ENCODE assay signal across 23 cellular contexts in the genomic region with DNA sequence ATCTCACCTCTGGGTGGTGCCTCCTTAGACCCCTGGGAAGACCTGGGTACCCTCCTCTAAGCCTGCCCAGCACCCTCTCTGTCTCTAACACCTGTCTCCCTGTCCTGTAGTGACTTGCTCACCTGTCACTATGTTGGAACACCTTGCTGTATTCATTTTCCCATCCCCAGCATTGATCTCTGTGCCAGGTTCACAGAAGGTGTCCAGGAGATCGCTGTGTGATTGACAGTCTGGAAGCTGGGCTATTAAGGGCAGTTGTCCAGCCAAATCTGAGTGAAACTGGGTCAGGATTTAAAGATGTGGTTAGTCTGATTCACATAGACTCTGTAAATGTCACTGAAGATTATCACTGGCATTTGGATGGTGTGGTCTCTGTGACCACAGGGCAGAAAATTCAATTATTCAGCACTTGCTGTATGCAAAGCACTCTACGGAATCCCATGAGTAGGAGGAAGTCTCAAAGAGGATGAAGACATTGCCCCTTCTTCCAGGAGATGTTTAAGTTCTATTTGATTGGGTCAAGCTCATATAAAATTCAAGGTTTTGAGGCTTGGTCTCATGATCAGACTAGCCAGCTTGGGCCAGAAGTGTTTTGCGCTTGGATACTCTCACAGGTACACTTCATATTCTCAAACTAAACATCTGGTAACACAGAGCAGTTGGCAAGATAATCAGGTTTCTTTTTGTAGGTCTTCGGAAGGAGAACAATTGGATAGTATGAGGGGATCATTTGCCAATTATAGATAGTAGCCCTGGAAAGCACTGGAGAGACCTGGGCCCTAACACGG. TPM values are rescaled to one million over a fixed set of nuclear protein-coding genes. Genes with fewer than 3 reads are reported as not detected.
DNase-seq lines count a peak whose midpoint lies in the region; ATAC-seq and TF ChIP-seq lines count a peak whose summit lies in the region.
"Had no signal": no experiment of that assay in that cellular context is flagged by ENCODE, and none has a peak within 500 bp of the region (broad histone marks: within the 10 kb centered on the region; RNA-seq: fewer than 3 reads in every experiment).

No MANE protein-coding gene starts in this region.

- H3K27ac Mint-ChIP-seq in activated T-cell treated with anti-CD3 and anti-CD28 coated beads, Interleukin-2, amount 50 U/mL, for 24 hours = peak overlapping the region; percentile 5
- H3K27ac Mint-ChIP-seq in central memory CD8-positive, alpha-beta T cell (ENCODE audit: low read depth) = peak overlapping the region; percentile 22
- peak overlapping the region; percentile 92 for H3K27ac Mint-ChIP-seq in stimulated activated memory B cell treated with anti-CD40 and anti-IgM and Interleukin-4, amounts not matched to agents 10 μg/mL and 1 μg/mL and 100 μg/mL, for 72 hours

- H3K4me3 ChIP-seq in OCI-LY7 (ENCODE audit: low read depth, low read length, poor library complexity, severe bottlenecking) (no peak overlapping the region), osteoblast (ENCODE audit: insufficient read depth, low read length) (no peak overlapping the region)
- H3K4me3 ChIP-seq: cardiac muscle cell, GM23248, thoracic aorta had no signal

- POLR2A ChIA-PET in OCI-LY7 (lab: Charles Lee) = interaction anchor here (1.0 to 6.0 kb wide), 5 partner anchors 8 to 95 kb away, joined by 4 to 68 read pairs (median 39); partner anchors contain the start of gene TAGAP

- H3K36me3 ChIP-seq in OCI-LY7 (ENCODE audit: insufficient read depth, low read length) = no peaks in the 10 kb centered on the region
- H3K36me3 ChIP-seq in osteoblast (ENCODE audit: insufficient read depth, low read length) = no peaks in the 10 kb centered on the region
- H3K36me3 ChIP-seq: cardiac muscle cell, thoracic aorta had no signal

- H3K9me3 ChIP-seq in OCI-LY7 (ENCODE audit: low read length) (no peaks in the 10 kb centered on the region), osteoblast (ENCODE audit: low read depth, low read length) (no peaks in the 10 kb centered on the region)
- H3K9me3 ChIP-seq: thoracic aorta had no signal

- H3K79me2 ChIP-seq in OCI-LY7 (ENCODE audit: insufficient read depth, low read depth, low read length) = no peaks in the 10 kb centered on the region
- H3K79me2 ChIP-seq in osteoblast (ENCODE audit: insufficient read depth, low read length) = no peaks in the 10 kb centered on the region

- peaks cover 93% of the 10 kb centered on the region for H3K4me1 Mint-ChIP-seq in activated T-cell treated with anti-CD3 and anti-CD28 coated beads, Interleukin-2, amount 50 U/mL, for 24 hours (ENCODE audit: low read depth)
- H3K4me1 Mint-ChIP-seq in central memory CD8-positive, alpha-beta T cell = peaks cover 74% of the 10 kb centered on the region
- peaks cover 90% of the 10 kb centered on the region for H3K4me1 Mint-ChIP-seq in stimulated activated memory B cell treated with anti-CD40 and anti-IgM and Interleukin-4, amounts not matched to agents 10 μg/mL and 1 μg/mL and 100 μg/mL, for 72 hours

- no TSS peak for BruUV-seq in OCI-LY7 (replicated peaks; lab: Mats Ljungman, UMichigan)

- TF ChIP-seq CTCF in OCI-LY7 (conservative IDR thresholded peaks at IDR 0.05; ENCODE audit: low read length) = no peak
- TF ChIP-seq CTCF in osteoblast (IDR thresholded peaks at IDR 0.05; ENCODE audit: extremely low read depth, low read depth, low read length) = no peak

- H3K4me2 ChIP-seq in OCI-LY7 (ENCODE audit: low read length) (peak overlapping the region; percentile 8), osteoblast (ENCODE audit: insufficient read depth, low read length) (no peak overlapping the region)

- peaks cover 9% of the 10 kb centered on the region for H3K27me3 ChIP-seq in osteoblast (ENCODE audit: insufficient read depth, low read length)
- H3K27me3 ChIP-seq: cardiac muscle cell had no signal

- CTCF ChIA-PET in OCI-LY7 (lab: Charles Lee; ENCODE audit: unreplicated experiment) = no interaction called here

- no peak for DNase-seq in activated T-cell treated with anti-CD3 and anti-CD28 coated beads, Interleukin-2, amount 50 U/mL, for 24 hours
- DNase-seq in activated T-cell treated with anti-CD3 and anti-CD28 coated beads for 4 hours = no peak
- no peak for DNase-seq in OCI-LY7 (ENCODE audit: low spot score)
- peak in 1 of 2 donors; percentile 2 for DNase-seq in central memory CD8-positive, alpha-beta T cell (ENCODE audit: low spot score in 2 of 2)
- no peak for DNase-seq in activated CD4-positive, CD25-positive, alpha-beta regulatory T cell treated with anti-CD3 and anti-CD28 coated beads, Interleukin-2, amount 50 U/mL, for 72 hours
- DNase-seq in osteoblast (ENCODE audit: insufficient read length, low spot score, missing footprints) = no peak
- no peak for DNase-seq in NCI-H187 (lab: John Stamatoyannopoulos, UW)
- DNase-seq: activated CD4-positive, alpha-beta T cell treated with anti-CD3 and anti-CD28 coated beads, Interleukin-2, amount 50 U/mL, for 4 hours; amniotic stem cell; CD4-positive, alpha-beta memory T cell; erythroblast; foreskin keratinocyte; GM23248; hippocampal formation; NCI-H1417; NCI-H526 treated with DMSO at 0.1 percent for 48 hours; occipital lobe; right cardiac atrium; stimulated activated CD4-positive, alpha-beta T cell treated with anti-CD3 and anti-CD28 coated beads, Interleukin-15, amount 100 ng/mL, for 24 hours had no signal

- ATAC-seq in central memory CD8-positive, alpha-beta T cell (replicated peaks; ENCODE audit: extremely low read depth, poor library complexity, severe bottlenecking) = no peak
- ATAC-seq in stimulated activated memory B cell treated with anti-CD40 and anti-IgM and Interleukin-4, amounts not matched to agents 10 μg/mL and 1 μg/mL and 100 μg/mL, for 72 hours = no peak
- ATAC-seq: foreskin keratinocyte, right cardiac atrium had no signal

- H3K9me3 Mint-ChIP-seq in activated T-cell treated with anti-CD3 and anti-CD28 coated beads, Interleukin-2, amount 50 U/mL, for 24 hours = no peaks in the 10 kb centered on the region
- no peaks in the 10 kb centered on the region for H3K9me3 Mint-ChIP-seq in central memory CD8-positive, alpha-beta T cell
- H3K9me3 Mint-ChIP-seq in stimulated activated memory B cell treated with anti-CD40 and anti-IgM and Interleukin-4, amounts not matched to agents 10 μg/mL and 1 μg/mL and 100 μg/mL, for 72 hours = no peaks in the 10 kb centered on the region
- H3K9me3 Mint-ChIP-seq: CD4-positive, alpha-beta memory T cell had no signal

- no peaks in the 10 kb centered on the region for H3K27me3 Mint-ChIP-seq in activated T-cell treated with anti-CD3 and anti-CD28 coated beads, Interleukin-2, amount 50 U/mL, for 24 hours
- no peaks in the 10 kb centered on the region for H3K27me3 Mint-ChIP-seq in central memory CD8-positive, alpha-beta T cell
- H3K27me3 Mint-ChIP-seq in stimulated activated memory B cell treated with anti-CD40 and anti-IgM and Interleukin-4, amounts not matched to agents 10 μg/mL and 1 μg/mL and 100 μg/mL, for 72 hours = no peaks in the 10 kb centered on the region
- H3K27me3 Mint-ChIP-seq: CD4-positive, alpha-beta memory T cell had no signal

- H3K27ac ChIP-seq in OCI-LY7 (ENCODE audit: low read depth, low read length, poor library complexity, severe bottlenecking) (no peak overlapping the region), osteoblast (ENCODE audit: low read depth, low read length) (no peak overlapping the region)
- H3K27ac ChIP-seq: cardiac muscle cell, foreskin keratinocyte, GM23248, thoracic aorta had no signal

- H2AFZ ChIP-seq in OCI-LY7 (ENCODE audit: low read length) (no peak overlapping the region), osteoblast (ENCODE audit: low read length) (no peak overlapping the region)
- H2AFZ ChIP-seq: GM23248 had no signal

- intact Hi-C loops in OCI-LY7 (cut with micrococcal nuclease; ENCODE audit: unreplicated experiment) = loop anchor here (5.0 kb wide), 1 partner anchor 400 kb away; no protein-coding TSS in a partner anchor

- H4K20me1 ChIP-seq in OCI-LY7 (ENCODE audit: insufficient read depth, low read length) (no peaks in the 10 kb centered on the region), osteoblast (ENCODE audit: insufficient read depth, low read length) (no peaks in the 10 kb centered on the region)

- H3K9me2 ChIP-seq in OCI-LY7 (ENCODE audit: insufficient read depth, low read length) = no peaks in the 10 kb centered on the region

- H3K36me3 Mint-ChIP-seq in activated T-cell treated with anti-CD3 and anti-CD28 coated beads, Interleukin-2, amount 50 U/mL, for 24 hours (ENCODE audit: low read depth) = no peaks in the 10 kb centered on the region
- H3K36me3 Mint-ChIP-seq in central memory CD8-positive, alpha-beta T cell (ENCODE audit: insufficient read depth) = peaks cover 18% of the 10 kb centered on the region
- no peaks in the 10 kb centered on the region for H3K36me3 Mint-ChIP-seq in stimulated activated memory B cell treated with anti-CD40 and anti-IgM and Interleukin-4, amounts not matched to agents 10 μg/mL and 1 μg/mL and 100 μg/mL, for 72 hours
- H3K36me3 Mint-ChIP-seq: CD4-positive, alpha-beta memory T cell had no signal

- H3K4me1 ChIP-seq in OCI-LY7 (ENCODE audit: insufficient read depth, low read length, poor library complexity, severe bottlenecking) (peaks cover 90% of the 10 kb centered on the region), osteoblast (ENCODE audit: insufficient read depth, low read length) (no peaks in the 10 kb centered on the region)

- H3K4me3 Mint-ChIP-seq in activated T-cell treated with anti-CD3 and anti-CD28 coated beads, Interleukin-2, amount 50 U/mL, for 24 hours = no peak overlapping the region
- no peak overlapping the region for H3K4me3 Mint-ChIP-seq in central memory CD8-positive, alpha-beta T cell
- no peak overlapping the region for H3K4me3 Mint-ChIP-seq in stimulated activated memory B cell treated with anti-CD40 and anti-IgM and Interleukin-4, amounts not matched to agents 10 μg/mL and 1 μg/mL and 100 μg/mL, for 72 hours

RNA-seq across cellular contexts. Expression of gene TAGAP, which starts 57.8 kb away (rescaled TPM):
- total RNA-seq in OCI-LY7 (2014; rRNA removed; shearing (Covaris generic)) = 25.4 and 30.7 TPM in 2 replicates
- 22.7 and 23.6 TPM in 2 replicates for total RNA-seq in OCI-LY7 (2022)
- total RNA-seq in osteoblast = not detected in 2 replicates
- total RNA-seq: cardiac muscle cell, GM23248, MCF 10A had no signal

Comparison
In these comparisons a context has a peak if more than half of its experiments do, and no peak if none do; other contexts are left out.
1. H3K27ac Mint-ChIP-seq: peak in every context shown above with its lines; median percentile 92 in stimulated activated memory B cell treated with anti-CD40 and anti-IgM and Interleukin-4, amounts not matched to agents 10 μg/mL and 1 μg/mL and 100 μg/mL, for 72 hours; 22 in central memory CD8-positive, alpha-beta T cell; 5 in activated T-cell treated with anti-CD3 and anti-CD28 coated beads, Interleukin-2, amount 50 U/mL, for 24 hours.
2. RNA of gene TAGAP, which starts 57.8 kb away (total RNA-seq): 22.7 to 30.7 TPM in OCI-LY7; not detected in osteoblast; every median in the first group is over 10 times any median in the second.